Comparison of ENCODE assay signal across 16 cellular contexts in genomic region chr1:160247053-160247452, GRCh38. TPM values are rescaled to one million over a fixed set of nuclear protein-coding genes. Genes with fewer than 3 reads are reported as not detected.
"Had no signal": no experiment of that assay in that cellular context is flagged by ENCODE, and none has a peak within 500 bp of the region (broad histone marks: within the 10 kb centered on the region; RNA-seq: fewer than 3 reads in every experiment).

No MANE protein-coding gene starts in this region.

- H3K4me3 Mint-ChIP-seq: activated naive CD4-positive, alpha-beta T cell treated with anti-CD3 and anti-CD28 coated beads, Interleukin-2, amount 10 ng/mL, durations not matched to agents 7 days and 5 days; natural killer cell; stimulated activated effector memory CD8-positive, alpha-beta T cell treated with anti-CD3 and anti-CD28 coated beads, Interleukin-12 subunit alpha, Interleukin-12 subunit beta, amount 100 ng/mL, for 72 hours had no signal

- H3K36me3 ChIP-seq: thoracic aorta had no signal

- H3K9me3 Mint-ChIP-seq: activated naive CD4-positive, alpha-beta T cell treated with anti-CD3 and anti-CD28 coated beads, Interleukin-2, amount 10 ng/mL, durations not matched to agents 7 days and 5 days; natural killer cell; stimulated activated effector memory CD8-positive, alpha-beta T cell treated with anti-CD3 and anti-CD28 coated beads, Interleukin-12 subunit alpha, Interleukin-12 subunit beta, amount 100 ng/mL, for 72 hours had no signal

- DNase-seq: activated CD4-positive, alpha-beta T cell treated with anti-CD3 and anti-CD28 coated beads, Interleukin-2, amount 50 U/mL, for 48 hours; activated CD4-positive, CD25-positive, alpha-beta regulatory T cell treated with anti-CD3 and anti-CD28 coated beads, Interleukin-2, amount 50 U/mL, for 72 hours; activated naive CD4-positive, alpha-beta T cell treated with anti-CD3 and anti-CD28 coated beads, Interleukin-2, amount 10 ng/mL, durations not matched to agents 7 days and 5 days; erythroblast; hypothalamus; mammary epithelial cell; natural killer cell; nucleus accumbens; upper lobe of right lung had no signal

- H3K9me3 ChIP-seq: ascending aorta, thoracic aorta, upper lobe of right lung had no signal

- FAIRE-seq: colon had no signal

- H3K27ac Mint-ChIP-seq: activated naive CD4-positive, alpha-beta T cell treated with anti-CD3 and anti-CD28 coated beads, Interleukin-2, amount 10 ng/mL, durations not matched to agents 7 days and 5 days; natural killer cell; stimulated activated effector memory CD8-positive, alpha-beta T cell treated with anti-CD3 and anti-CD28 coated beads, Interleukin-12 subunit alpha, Interleukin-12 subunit beta, amount 100 ng/mL, for 72 hours had no signal

- ATAC-seq: natural killer cell; stimulated activated effector memory CD8-positive, alpha-beta T cell treated with anti-CD3 and anti-CD28 coated beads, Interleukin-12 subunit alpha, Interleukin-12 subunit beta, amount 100 ng/mL, for 72 hours; upper lobe of right lung had no signal

- H3K27me3 ChIP-seq: ascending aorta, upper lobe of right lung had no signal

- H3K4me3 ChIP-seq: ascending aorta, thoracic aorta, upper lobe of right lung had no signal

- H3K27ac ChIP-seq: ascending aorta, thoracic aorta, upper lobe of right lung had no signal

- H3K36me3 Mint-ChIP-seq: natural killer cell had no signal

- H3K27me3 Mint-ChIP-seq: activated naive CD4-positive, alpha-beta T cell treated with anti-CD3 and anti-CD28 coated beads, Interleukin-2, amount 10 ng/mL, durations not matched to agents 7 days and 5 days had no signal

RNA-seq across cellular contexts. Expression of gene CASQ1, which starts 56.7 kb away (rescaled TPM):
- total RNA-seq: ascending aorta; kidney epithelial cell; mammary epithelial cell; natural killer cell; pulmonary artery endothelial cell; T-helper 1 cell treated with Interleukin-12 subunit alpha and Interleukin-12 subunit beta and Interleukin-4 antibody, amounts not matched to agents 30 ng/mL and 1 ng/mL, for 36 hours had no signal
- polyA plus RNA-seq: mammary epithelial cell had no signal
